In genomic region chr4:169185133-169185956, GRCh38 we compare ENCODE assay signal across 1 cellular context.
TF ChIP-seq lines count a peak whose summit lies in the region.

No MANE protein-coding gene starts in this region.

TF ChIP-seq in GM23338, 12 proteins besides CTCF, POLR2A, EP300 and RAD21 (continued from another document):
- TF ChIP-seq, protein P1, sequence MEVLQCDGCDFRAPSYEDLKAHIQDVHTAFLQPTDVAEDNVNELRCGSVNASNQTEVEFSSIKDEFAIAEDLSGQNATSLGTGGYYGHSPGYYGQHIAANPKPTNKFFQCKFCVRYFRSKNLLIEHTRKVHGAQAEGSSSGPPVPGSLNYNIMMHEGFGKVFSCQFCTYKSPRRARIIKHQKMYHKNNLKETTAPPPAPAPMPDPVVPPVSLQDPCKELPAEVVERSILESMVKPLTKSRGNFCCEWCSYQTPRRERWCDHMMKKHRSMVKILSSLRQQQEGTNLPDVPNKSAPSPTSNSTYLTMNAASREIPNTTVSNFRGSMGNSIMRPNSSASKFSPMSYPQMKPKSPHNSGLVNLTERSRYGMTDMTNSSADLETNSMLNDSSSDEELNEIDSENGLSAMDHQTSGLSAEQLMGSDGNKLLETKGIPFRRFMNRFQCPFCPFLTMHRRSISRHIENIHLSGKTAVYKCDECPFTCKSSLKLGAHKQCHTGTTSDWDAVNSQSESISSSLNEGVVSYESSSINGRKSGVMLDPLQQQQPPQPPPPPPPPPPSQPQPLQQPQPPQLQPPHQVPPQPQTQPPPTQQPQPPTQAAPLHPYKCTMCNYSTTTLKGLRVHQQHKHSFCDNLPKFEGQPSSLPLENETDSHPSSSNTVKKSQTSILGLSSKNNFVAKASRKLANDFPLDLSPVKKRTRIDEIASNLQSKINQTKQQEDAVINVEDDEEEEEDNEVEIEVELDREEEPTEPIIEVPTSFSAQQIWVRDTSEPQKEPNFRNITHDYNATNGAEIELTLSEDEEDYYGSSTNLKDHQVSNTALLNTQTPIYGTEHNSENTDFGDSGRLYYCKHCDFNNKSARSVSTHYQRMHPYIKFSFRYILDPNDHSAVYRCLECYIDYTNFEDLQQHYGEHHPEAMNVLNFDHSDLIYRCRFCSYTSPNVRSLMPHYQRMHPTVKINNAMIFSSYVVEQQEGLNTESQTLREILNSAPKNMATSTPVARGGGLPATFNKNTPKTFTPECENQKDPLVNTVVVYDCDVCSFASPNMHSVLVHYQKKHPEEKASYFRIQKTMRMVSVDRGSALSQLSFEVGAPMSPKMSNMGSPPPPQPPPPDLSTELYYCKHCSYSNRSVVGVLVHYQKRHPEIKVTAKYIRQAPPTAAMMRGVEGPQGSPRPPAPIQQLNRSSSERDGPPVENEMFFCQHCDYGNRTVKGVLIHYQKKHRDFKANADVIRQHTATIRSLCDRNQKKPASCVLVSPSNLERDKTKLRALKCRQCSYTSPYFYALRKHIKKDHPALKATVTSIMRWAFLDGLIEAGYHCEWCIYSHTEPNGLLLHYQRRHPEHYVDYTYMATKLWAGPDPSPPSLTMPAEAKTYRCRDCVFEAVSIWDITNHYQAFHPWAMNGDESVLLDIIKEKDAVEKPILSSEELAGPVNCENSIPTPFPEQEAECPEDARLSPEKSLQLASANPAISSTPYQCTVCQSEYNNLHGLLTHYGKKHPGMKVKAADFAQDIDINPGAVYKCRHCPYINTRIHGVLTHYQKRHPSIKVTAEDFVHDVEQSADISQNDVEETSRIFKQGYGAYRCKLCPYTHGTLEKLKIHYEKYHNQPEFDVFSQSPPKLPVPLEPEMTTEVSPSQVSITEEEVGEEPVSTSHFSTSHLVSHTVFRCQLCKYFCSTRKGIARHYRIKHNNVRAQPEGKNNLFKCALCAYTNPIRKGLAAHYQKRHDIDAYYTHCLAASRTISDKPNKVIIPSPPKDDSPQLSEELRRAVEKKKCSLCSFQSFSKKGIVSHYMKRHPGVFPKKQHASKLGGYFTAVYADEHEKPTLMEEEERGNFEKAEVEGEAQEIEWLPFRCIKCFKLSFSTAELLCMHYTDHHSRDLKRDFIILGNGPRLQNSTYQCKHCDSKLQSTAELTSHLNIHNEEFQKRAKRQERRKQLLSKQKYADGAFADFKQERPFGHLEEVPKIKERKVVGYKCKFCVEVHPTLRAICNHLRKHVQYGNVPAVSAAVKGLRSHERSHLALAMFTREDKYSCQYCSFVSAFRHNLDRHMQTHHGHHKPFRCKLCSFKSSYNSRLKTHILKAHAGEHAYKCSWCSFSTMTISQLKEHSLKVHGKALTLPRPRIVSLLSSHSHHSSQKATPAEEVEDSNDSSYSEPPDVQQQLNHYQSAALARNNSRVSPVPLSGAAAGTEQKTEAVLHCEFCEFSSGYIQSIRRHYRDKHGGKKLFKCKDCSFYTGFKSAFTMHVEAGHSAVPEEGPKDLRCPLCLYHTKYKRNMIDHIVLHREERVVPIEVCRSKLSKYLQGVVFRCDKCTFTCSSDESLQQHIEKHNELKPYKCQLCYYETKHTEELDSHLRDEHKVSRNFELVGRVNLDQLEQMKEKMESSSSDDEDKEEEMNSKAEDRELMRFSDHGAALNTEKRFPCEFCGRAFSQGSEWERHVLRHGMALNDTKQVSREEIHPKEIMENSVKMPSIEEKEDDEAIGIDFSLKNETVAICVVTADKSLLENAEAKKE (CRISPR knock-in tag; IDR thresholded peaks at IDR 0.05) = no peak
- TF ChIP-seq NANOG (IDR thresholded peaks at IDR 0.05; ENCODE audit: borderline replicate concordance) (no peak), JUNB (IDR thresholded peaks at IDR 0.05; ENCODE audit: unreplicated experiment) (no peak), STAT1 (IDR thresholded peaks at IDR 0.05; ENCODE audit: unreplicated experiment) (no peak), EZH2 (IDR thresholded peaks at IDR 0.05; ENCODE audit: low read depth, unreplicated experiment) (no peak), ZNF331 (CRISPR knock-in tag; IDR thresholded peaks at IDR 0.05; ENCODE audit: low read depth) (no peak), EZH2phosphoT487 (IDR thresholded peaks at IDR 0.05; ENCODE audit: unreplicated experiment) (no peak), ETS1 (IDR thresholded peaks at IDR 0.05) (no peak)
